Comparison of ENCODE assay signal across 8 cellular contexts in genomic region chrX:48696301-48697181, GRCh38. TPM values are rescaled to one million over a fixed set of nuclear protein-coding genes. Genes with fewer than 3 reads are reported as not detected.
A peak's percentile ranks its signal among the peaks of the same experiment; 100 is the strongest.
DNase-seq lines count a peak whose midpoint lies in the region; ATAC-seq and TF ChIP-seq lines count a peak whose summit lies in the region.

A gene with protein sequence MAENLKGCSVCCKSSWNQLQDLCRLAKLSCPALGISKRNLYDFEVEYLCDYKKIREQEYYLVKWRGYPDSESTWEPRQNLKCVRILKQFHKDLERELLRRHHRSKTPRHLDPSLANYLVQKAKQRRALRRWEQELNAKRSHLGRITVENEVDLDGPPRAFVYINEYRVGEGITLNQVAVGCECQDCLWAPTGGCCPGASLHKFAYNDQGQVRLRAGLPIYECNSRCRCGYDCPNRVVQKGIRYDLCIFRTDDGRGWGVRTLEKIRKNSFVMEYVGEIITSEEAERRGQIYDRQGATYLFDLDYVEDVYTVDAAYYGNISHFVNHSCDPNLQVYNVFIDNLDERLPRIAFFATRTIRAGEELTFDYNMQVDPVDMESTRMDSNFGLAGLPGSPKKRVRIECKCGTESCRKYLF (plus strand): TSS chrX:48696734. CDS start chrX:48696785, 51 bp downstream.

- ATAC-seq in HG02852 (IDR thresholded peaks at IDR 0.05; ENCODE audit: unreplicated experiment): peak; percentile 87

- intact Hi-C loops in transverse colon (cut with DNase I; ENCODE audit: low total_unique reads): no loop called here

- H3K4me1 ChIP-seq in cardiac muscle cell (ENCODE audit: low read depth) (no peaks in the 10 kb centered on the region), transverse colon (peaks cover 0 to 10% (median 4%) of the 10 kb centered on the region in 4 donors)

- no peak for TF ChIP-seq EP300 in transverse colon (IDR thresholded peaks at IDR 0.05; ENCODE audit: low read depth)

- H3K9me3 ChIP-seq in cardiac muscle cell (ENCODE audit: low read depth) (no peaks in the 10 kb centered on the region), transverse colon (no peaks in the 10 kb centered on the region)

- WGBS in transverse colon (ENCODE audit: low coverage in 1 of 2), 2 donors: 50% methylated on average over 96 of the region's 110 CpGs; no CpG with 5 or more reads in 1 of the 2 donors

- H3K27ac ChIP-seq in cardiac muscle cell (peak within 1 kb of the TSS; percentile 89), transverse colon (peak within 1 kb of the TSS; percentile 86 to 95 (median 90))

- H3K4me3 ChIP-seq in cardiac muscle cell: peak within 1 kb of the TSS; percentile 67
- H3K4me3 ChIP-seq in transverse colon: peak within 1 kb of the TSS; percentile 40 to 88 (median 64)

- TF ChIP-seq CTCF in GM13977 (IDR thresholded peaks at IDR 0.05; ENCODE audit: extremely low read depth, insufficient read depth, missing control alignments) (no peak), cardiac muscle cell (IDR thresholded peaks at IDR 0.05; ENCODE audit: low read depth, low read length) (no peak), transverse colon (IDR thresholded peaks at IDR 0.05) (no peak)

- in situ Hi-C loops in GM13977 (cut with MboI; ENCODE audit: low pct_unique_long_range_greater_than_20kb, low sequenced_read_pairs, unreplicated experiment) (no loop called here), transverse colon (cut with MboI; ENCODE audit: low pct_ligation_motif_present in 1 of 4, low pct_unique_long_range_greater_than_20kb in 1 of 4, low sequenced_read_pairs in 3 of 4) (no loop called here)

- peak; percentile 79 for TF ChIP-seq POLR2A in transverse colon (IDR thresholded peaks at IDR 0.05)

- H3K36me3 ChIP-seq in cardiac muscle cell: no peaks in the 10 kb centered on the region
- H3K36me3 ChIP-seq in transverse colon: no peaks in the 10 kb centered on the region

- DNase-seq in GM13977 (ENCODE audit: low spot score) (peak; percentile 96), NCI-H1436 treated with DMSO at 0.1 percent for 48 hours (lab: John Stamatoyannopoulos, UW) (peak; percentile 12), SW480 (ENCODE audit: low spot score) (peak; percentile 88), cardiac muscle cell (ENCODE audit: low read depth in 1 of 2, low spot score in 1 of 2) (peak; percentile 91), pons (ENCODE audit: low spot score) (peak; percentile 83), transverse colon (peak; percentile 91)
- DNase-seq in activated naive CD8-positive, alpha-beta T cell treated with anti-CD3 and anti-CD28 coated beads, Interleukin-2, amount 50 U/mL, for 16 hours (ENCODE audit: low read depth, low spot score): peak; percentile 63

- no peaks in the 10 kb centered on the region for H3K27me3 ChIP-seq in cardiac muscle cell
- no peaks in the 10 kb centered on the region for H3K27me3 ChIP-seq in transverse colon

RNA-seq across cellular contexts. Expression of the gene that starts here (rescaled TPM):
- total RNA-seq in cardiac muscle cell (5.5 and 8.1 TPM in 2 replicates), transverse colon (1 to 10 TPM in 3 of 4 donors, under 1 TPM in 1; 1.00 to 5.3 (median 4.4) TPM)
- 6.7 and 6.9 TPM in 2 replicates for polyA plus RNA-seq in cardiac muscle cell

Comparison
In these comparisons a context has a peak if more than half of its experiments do, and no peak if none do; other contexts are left out.
1. Peak in every context shown above with its lines: DNase-seq, ATAC-seq, H3K4me3 ChIP-seq and H3K27ac ChIP-seq.
2. DNase-seq: peak in every context shown above with its lines; median percentile 96 in GM13977; 91 in cardiac muscle cell; 91 in transverse colon; 88 in SW480; 83 in pons; 63 in activated naive CD8-positive, alpha-beta T cell treated with anti-CD3 and anti-CD28 coated beads, Interleukin-2, amount 50 U/mL, for 16 hours; 12 in NCI-H1436 treated with DMSO at 0.1 percent for 48 hours.